19 cellular contexts compared by ENCODE assay signal in genomic region chr3:134693804-134694203, GRCh38. TPM values are rescaled to one million over a fixed set of nuclear protein-coding genes. Genes with fewer than 3 reads are reported as not detected.
A peak's percentile ranks its signal among the peaks of the same experiment; 100 is the strongest.
DNase-seq lines count a peak whose midpoint lies in the region; ATAC-seq and TF ChIP-seq lines count a peak whose summit lies in the region.
"Had no signal": no experiment of that assay in that cellular context is flagged by ENCODE, and none has a peak within 500 bp of the region (broad histone marks: within the 10 kb centered on the region; RNA-seq: fewer than 3 reads in every experiment).

No MANE protein-coding gene starts in this region.

- H3K27ac Mint-ChIP-seq in neural progenitor cell (no peak overlapping the region), T-cell (no peak overlapping the region)
- H3K27ac Mint-ChIP-seq: IgD-negative memory B cell had no signal

- H3K36me3 Mint-ChIP-seq in neural progenitor cell (no peaks in the 10 kb centered on the region), T-cell (no peaks in the 10 kb centered on the region)
- H3K36me3 Mint-ChIP-seq: IgD-negative memory B cell had no signal

- intact Hi-C loops in heart right ventricle (cut with DNase I) = loop anchor here in 2 of 10 donors (5.0 to 10.0 kb wide), 2 partner anchors 42 to 61 kb away; partner anchors contain the start of gene KY (in 1 of the 2)

- DNase-seq in G401 (ENCODE audit: low spot score) (peak; percentile 68), SK-N-SH (no peak), heart right ventricle (peak; percentile 73 to 77), neural progenitor cell (ENCODE audit: low spot score) (no peak), NCI-H345 (lab: John Stamatoyannopoulos, UW) (no peak), T-cell (no peak), activated gamma-delta T cell treated with Interleukin-2 at 50 U/mL for 16 hours (no peak)
- DNase-seq: AML-193, Caco-2, HCEC 1CT, Kasumi-1, NCI-H1417, NCI-H187 treated with DMSO at 0.1 percent for 48 hours, NCI-H2171, RPMI8226 had no signal

- no peaks in the 10 kb centered on the region for H3K36me3 ChIP-seq in SK-N-SH (replicated peaks in 1 of 2; ENCODE audit: control insufficient read depth in 1 of 2, insufficient read depth in 2 of 2, low read length in 1 of 2)
- H3K36me3 ChIP-seq in heart right ventricle = no peaks in the 10 kb centered on the region
- no peaks in the 10 kb centered on the region for H3K36me3 ChIP-seq in neural progenitor cell
- H3K36me3 ChIP-seq: SJSA1 had no signal

- H3K4me3 ChIP-seq in SK-N-SH (ENCODE audit: low read depth in 2 of 2, low read length in 1 of 2) (no peak overlapping the region), heart right ventricle (no peak overlapping the region), neural progenitor cell (no peak overlapping the region)
- H3K4me3 ChIP-seq: SJSA1 had no signal

- H3K4me1 ChIP-seq in SK-N-SH (ENCODE audit: control insufficient read depth in 1 of 2, insufficient read depth in 2 of 2, low read depth in 1 of 2, low read length in 1 of 2) (peaks cover 0 to 4% of the 10 kb centered on the region in 2 experiments; a peak in 1 of 4 replicates), heart right ventricle (peaks cover 0 to 56% (median 17%) of the 10 kb centered on the region in 9 donors), neural progenitor cell (peaks cover 18% of the 10 kb centered on the region)
- H3K4me1 ChIP-seq: Caco-2, SJSA1 had no signal

- no peak overlapping the region for H3K27ac ChIP-seq in SK-N-SH (ENCODE audit: low read depth in 2 of 2, low read length in 1 of 2)
- peak overlapping the region in 6 of 10 donors; percentile 26 to 81 (median 62) for H3K27ac ChIP-seq in heart right ventricle
- no peak overlapping the region for H3K27ac ChIP-seq in neural progenitor cell
- H3K27ac ChIP-seq: SJSA1 had no signal

- H3K4me3 Mint-ChIP-seq in neural progenitor cell (no peak overlapping the region), T-cell (no peak overlapping the region)
- H3K4me3 Mint-ChIP-seq: IgD-negative memory B cell had no signal

- no peak overlapping the region for H3K4me2 ChIP-seq in SK-N-SH
- peak overlapping the region; percentile 48 for H3K4me2 ChIP-seq in neural progenitor cell

- in situ Hi-C loops in G401 (cut with HindIII; ENCODE audit: low sequenced_read_pairs) = no loop called here

- POLR2A ChIA-PET in SK-N-SH (lab: Yijun Ruan, JAX) (no interaction called here), T-cell (lab: Charles Lee) (no interaction called here)

- H3K9me3 Mint-ChIP-seq in neural progenitor cell (no peaks in the 10 kb centered on the region), T-cell (peaks cover 0 to 3% (median 0%) of the 10 kb centered on the region in 3 donors)

- H3K27me3 Mint-ChIP-seq in neural progenitor cell (ENCODE audit: insufficient read depth, low read depth) = peaks cover 7% of the 10 kb centered on the region
- peaks cover 0 to 6% of the 10 kb centered on the region in 2 donors for H3K27me3 Mint-ChIP-seq in T-cell

- TF ChIP-seq CTCF in SK-N-SH (IDR thresholded peaks at IDR 0.05) = no peak
- TF ChIP-seq CTCF in heart right ventricle (IDR thresholded peaks at IDR 0.05) = no peak
- no peak for TF ChIP-seq CTCF in neural progenitor cell (IDR thresholded peaks at IDR 0.05)

- H3K27me3 ChIP-seq in SK-N-SH (ENCODE audit: insufficient read depth) (no peaks in the 10 kb centered on the region), heart right ventricle (no peaks in the 10 kb centered on the region), neural progenitor cell (peaks cover 19% of the 10 kb centered on the region)
- H3K27me3 ChIP-seq: SJSA1 had no signal

- H3K9me3 ChIP-seq in SK-N-SH (no peaks in the 10 kb centered on the region), heart right ventricle (no peaks in the 10 kb centered on the region), neural progenitor cell (ENCODE audit: low read depth) (no peaks in the 10 kb centered on the region)
- H3K9me3 ChIP-seq: Caco-2, SJSA1 had no signal

- no peak for TF ChIP-seq EP300 in SK-N-SH (IDR thresholded peaks at IDR 0.05; ENCODE audit: borderline replicate concordance in 1 of 2, low read depth in 1 of 2, low read length in 1 of 2)

- no peak for TF ChIP-seq RAD21 in SK-N-SH (IDR thresholded peaks at IDR 0.05; ENCODE audit: low read length)

- no peaks in the 10 kb centered on the region for H3K9me2 ChIP-seq in SK-N-SH

- H3K9ac ChIP-seq in SK-N-SH (no peak overlapping the region), neural progenitor cell (no peak overlapping the region)

- no peaks in the 10 kb centered on the region for H3K79me2 ChIP-seq in SK-N-SH (ENCODE audit: insufficient read depth)
- no peaks in the 10 kb centered on the region for H3K79me2 ChIP-seq in neural progenitor cell (ENCODE audit: low read depth)

- H4K20me1 ChIP-seq in SK-N-SH (ENCODE audit: insufficient read depth) = no peaks in the 10 kb centered on the region
- H4K20me1 ChIP-seq in neural progenitor cell (ENCODE audit: low read depth) = no peaks in the 10 kb centered on the region

- H3K4me1 Mint-ChIP-seq in neural progenitor cell (peaks cover 25% of the 10 kb centered on the region), T-cell (no peaks in the 10 kb centered on the region)
- H3K4me1 Mint-ChIP-seq: IgD-negative memory B cell had no signal

- H2AFZ ChIP-seq in SK-N-SH (ENCODE audit: low read depth) (no peak overlapping the region), neural progenitor cell (replicated peaks) (no peak overlapping the region)

- WGBS in SK-N-SH (ENCODE audit: low lambda C conversion rate) = 78% methylated on average over 6 of the region's 7 CpGs
- WGBS in heart right ventricle, 2 donors = 35 to 50% methylated on average over 7 of the region's 7 CpGs

- peak; percentile 64 to 81 (median 72) for ATAC-seq in heart right ventricle
- ATAC-seq in T-cell (replicated peaks in 1 of 4) = no peak
- no peak for ATAC-seq in GM18502 (IDR thresholded peaks at IDR 0.05; ENCODE audit: poor library complexity, unreplicated experiment)

- CTCF ChIA-PET in SK-N-SH (lab: Yijun Ruan, JAX) (interaction anchor here (1.1 kb wide), 1 partner anchor 12 kb away, joined by 3 read pairs; no protein-coding TSS in a partner anchor), T-cell (lab: Charles Lee) (no interaction called here)

- H3F3A ChIP-seq in SK-N-SH (replicated peaks; ENCODE audit: insufficient read depth) = no peaks in the 10 kb centered on the region
- H3F3A ChIP-seq in neural progenitor cell (ENCODE audit: low read depth) = peaks cover 14% of the 10 kb centered on the region

TF ChIP-seq in SK-N-SH, 30 proteins besides CTCF, POLR2A, EP300 and RAD21:
- TF ChIP-seq FOSL2 (IDR thresholded peaks at IDR 0.05; ENCODE audit: borderline replicate concordance, low read depth) (no peak), TCF12 (IDR thresholded peaks at IDR 0.05) (peak; percentile 32), ZBTB33 (IDR thresholded peaks at IDR 0.05; ENCODE audit: borderline replicate concordance, low read depth) (no peak), SMC3 (IDR thresholded peaks at IDR 0.05; ENCODE audit: low read depth, low read length) (no peak), RXRA (IDR thresholded peaks at IDR 0.05; ENCODE audit: borderline replicate concordance, low read depth) (no peak), NFIC (IDR thresholded peaks at IDR 0.05; ENCODE audit: borderline replicate concordance) (peak; percentile 68), CHD2 (IDR thresholded peaks at IDR 0.05; ENCODE audit: low read length, partially characterized antibody) (no peak), MEF2A (IDR thresholded peaks at IDR 0.05; ENCODE audit: borderline replicate concordance, low read depth) (no peak), MAX (IDR thresholded peaks at IDR 0.05; ENCODE audit: low read depth) (peak; percentile 25; the same call in 1 of the 2 replicates)

RNA-seq across cellular contexts. Expression of gene KY, which starts 43.0 kb away (rescaled TPM):
- total RNA-seq in G401 (2014; rRNA removed; shearing (Covaris generic)) = not detected in 2 replicates
- polyA plus RNA-seq in SK-N-SH (2012; rRNA removed) = 1.9 and 2.4 TPM in 2 replicates
- polyA plus RNA-seq in SK-N-SH (2012; cell fraction: cytosol; rRNA removed) = 1.2 and 1.4 TPM in 2 replicates
- polyA plus RNA-seq in SK-N-SH (2012; cell fraction: nucleus; rRNA removed) = 3.1 and 3.3 TPM in 2 replicates
- total RNA-seq in heart right ventricle = 10 to 100 TPM in 5 of 10 donors, 1 to 10 TPM in 5; 3.8 to 24.3 (median 10.5) TPM
- polyA plus RNA-seq in heart right ventricle = 1 to 10 TPM in 1 of 2 donors, under 1 TPM in 1; 0.46 to 3.4 TPM
- 0.09 TPM in 1 of 2 replicates, not detected in the other for total RNA-seq in neural progenitor cell (ENCODE audit: low replicate concordance)
- not detected for total RNA-seq in T-cell
- total RNA-seq: Caco-2, HT1080 had no signal
- polyA plus RNA-seq: IgD-negative memory B cell had no signal

Comparison
In these comparisons a context has a peak if more than half of its experiments do, and no peak if none do; other contexts are left out.
1. DNase-seq: peak in G401 (single experiment) and heart right ventricle (2 of 2); none in SK-N-SH (single experiment), neural progenitor cell (single experiment), NCI-H345 (single experiment), T-cell (0 of 34) and activated gamma-delta T cell treated with Interleukin-2 at 50 U/mL for 16 hours (single experiment).
2. H3K27ac ChIP-seq: peak in heart right ventricle (6 of 10); none in SK-N-SH (0 of 2) and neural progenitor cell (single experiment).
3. ATAC-seq: peak in heart right ventricle (8 of 8); none in T-cell (0 of 4) and GM18502 (single experiment).